8 cellular contexts compared by ENCODE assay signal in the genomic region with DNA sequence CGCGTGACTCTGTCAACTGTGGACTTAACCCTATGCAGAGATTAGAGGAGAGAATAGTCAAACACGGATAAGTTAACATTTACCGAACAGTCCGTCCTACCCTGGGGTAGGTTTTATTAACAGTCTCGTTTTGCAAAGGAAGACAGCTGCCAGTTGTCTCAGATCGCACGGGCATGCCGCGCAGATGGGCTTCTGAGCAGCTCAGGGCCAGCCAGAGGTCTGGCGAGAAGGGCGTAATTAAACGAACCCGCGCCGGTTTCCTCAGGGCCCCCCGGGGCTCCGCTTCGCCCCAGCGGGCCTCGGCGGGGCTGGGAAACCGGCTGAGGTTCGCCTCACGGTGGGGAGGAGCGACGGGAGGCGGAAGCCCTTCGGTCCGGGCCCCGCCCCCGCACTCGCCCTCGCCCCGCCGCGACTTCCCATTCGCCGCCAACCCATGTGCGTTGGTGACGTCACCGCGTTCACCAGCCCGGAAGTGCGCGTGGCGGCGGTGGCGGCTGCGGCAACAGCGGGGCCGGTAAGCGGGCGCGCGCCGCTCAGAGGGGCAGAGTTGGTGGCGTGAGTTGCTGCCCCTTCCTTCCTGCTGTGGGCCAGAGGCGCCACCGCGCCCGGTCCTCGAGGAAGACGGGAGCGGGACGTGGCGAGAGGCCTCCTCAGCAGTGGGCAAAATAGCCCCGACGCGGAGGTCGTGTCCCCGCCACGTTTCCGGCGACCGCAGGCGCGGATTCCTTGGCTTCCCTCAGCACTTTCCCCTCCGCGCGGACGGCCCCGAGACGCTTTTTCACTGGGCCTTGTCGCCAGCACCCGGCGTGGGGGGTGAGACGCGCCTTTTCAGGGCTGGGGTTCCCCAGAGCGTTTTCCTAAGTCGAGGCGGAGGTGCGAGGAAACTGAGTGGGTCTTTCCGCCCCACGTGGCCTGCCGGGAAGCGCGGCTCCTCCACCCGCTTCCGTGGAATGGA. TPM values are rescaled to one million over a fixed set of nuclear protein-coding genes. Genes with fewer than 3 reads are reported as not detected.
DNase-seq lines count a peak whose midpoint lies in the region; ATAC-seq, FAIRE-seq and TF ChIP-seq lines count a peak whose summit lies in the region.

TRNT1 (plus strand) TSS at position 464 of the 955 bp plus-strand sequence. CDS start 2,101 bp downstream, outside the sequence.

- H3K27ac ChIP-seq in ascending aorta: peak within 1 kb of the TSS; percentile 91 to 98
- peak within 1 kb of the TSS; percentile 85 for H3K27ac ChIP-seq in right cardiac atrium (ENCODE audit: low read length)

- H3K4me3 Mint-ChIP-seq in T-helper 2 cell treated with Interferon-gamma antibody and Interleukin-4, amounts not matched to agents 5 μg/mL and 100 μg/mL, for 36 hours: peak within 1 kb of the TSS; percentile 99

- peaks cover 34% of the 10 kb centered on the region for H3K36me3 Mint-ChIP-seq in T-helper 2 cell treated with Interferon-gamma antibody and Interleukin-4, amounts not matched to agents 5 μg/mL and 100 μg/mL, for 36 hours (ENCODE audit: low read depth)

- H3K4me1 Mint-ChIP-seq in T-helper 2 cell treated with Interferon-gamma antibody and Interleukin-4, amounts not matched to agents 5 μg/mL and 100 μg/mL, for 36 hours (ENCODE audit: low read depth): peaks cover 20% of the 10 kb centered on the region

- H3K27ac Mint-ChIP-seq in T-helper 2 cell treated with Interferon-gamma antibody and Interleukin-4, amounts not matched to agents 5 μg/mL and 100 μg/mL, for 36 hours: peak within 1 kb of the TSS; percentile 97

- H3K27me3 Mint-ChIP-seq in T-helper 2 cell treated with Interferon-gamma antibody and Interleukin-4, amounts not matched to agents 5 μg/mL and 100 μg/mL, for 36 hours (ENCODE audit: low read depth): no peaks in the 10 kb centered on the region

- FAIRE-seq in GM18507 (lab: Jason Lieb, UNC) (peak; percentile 86), urothelium cell line (lab: Jason Lieb, UNC) (peak; percentile 95)

- H3K9me3 Mint-ChIP-seq in T-helper 2 cell treated with Interferon-gamma antibody and Interleukin-4, amounts not matched to agents 5 μg/mL and 100 μg/mL, for 36 hours: no peaks in the 10 kb centered on the region

- intact Hi-C loops in ascending aorta (cut with DNase I) (loop anchor here (2.0 to 10.0 kb wide), 3 partner anchors 52 to 1176 kb away; partner anchors contain the start of genes CNTN4, CRBN and SETMAR), right cardiac atrium (cut with DNase I) (no loop called here)

- TF ChIP-seq CTCF in ascending aorta (IDR thresholded peaks at IDR 0.05): no peak

- H3K27me3 ChIP-seq in ascending aorta: no peaks in the 10 kb centered on the region
- no peaks in the 10 kb centered on the region for H3K27me3 ChIP-seq in right cardiac atrium (ENCODE audit: control insufficient read depth, insufficient read depth)

- peak within 1 kb of the TSS; percentile 90 to 97 for H3K4me3 ChIP-seq in ascending aorta
- H3K4me3 ChIP-seq in right cardiac atrium (ENCODE audit: low read length): peak within 1 kb of the TSS; percentile 65

- DNase-seq in GM18507 (ENCODE audit: extremely low spot score, insufficient read length, low read depth) (peak; percentile 93), NCI-H187 treated with DMSO at 0.1 percent for 48 hours (lab: John Stamatoyannopoulos, UW) (peak; percentile 2), ascending aorta (ENCODE audit: low spot score in 2 of 2) (peak; percentile 78 to 97), right cardiac atrium (peak; percentile 97 to 99 (median 98)), pulmonary artery endothelial cell (ENCODE audit: low read depth, low spot score) (peak; percentile 85), urothelium cell line (ENCODE audit: low spot score) (peak; percentile 96)
- DNase-seq in T-helper 2 cell treated with Interferon-gamma antibody and Interleukin-4, amounts not matched to agents 5 μg/mL and 100 μg/mL, for 36 hours (ENCODE audit: low spot score): peak; percentile 95

- peak; percentile 99 for ATAC-seq in HG02970 (IDR thresholded peaks at IDR 0.05; ENCODE audit: low FRiP score, unreplicated experiment)
- ATAC-seq in right cardiac atrium: peak; percentile 99

- peaks cover 8 to 23% of the 10 kb centered on the region in 2 donors for H3K36me3 ChIP-seq in ascending aorta

- peaks cover 0 to 12% of the 10 kb centered on the region in 2 donors for H3K4me1 ChIP-seq in ascending aorta
- no peaks in the 10 kb centered on the region for H3K4me1 ChIP-seq in right cardiac atrium (ENCODE audit: control insufficient read depth, insufficient read depth, low read length)

- H3K9me3 ChIP-seq in ascending aorta (no peaks in the 10 kb centered on the region), right cardiac atrium (ENCODE audit: control insufficient read depth, low read length) (no peaks in the 10 kb centered on the region)

- WGBS in right cardiac atrium: under 1% methylated on average over 100 of the region's 100 CpGs

RNA-seq across cellular contexts. Expression of gene TRNT1, which starts in this region (rescaled TPM):
- total RNA-seq in ascending aorta (16.4 TPM), right cardiac atrium (10 to 100 TPM; 11.1 to 19.3 (median 16.5) TPM), pulmonary artery endothelial cell (22.6 and 28.8 TPM in 2 replicates)
- 10.4 TPM for polyA plus RNA-seq in right cardiac atrium

Comparison
In these comparisons a context has a peak if more than half of its experiments do, and no peak if none do; other contexts are left out.
1. Peak in every context shown above with its lines: DNase-seq, ATAC-seq, H3K4me3 ChIP-seq and H3K27ac ChIP-seq.
2. DNase-seq: peak in every context shown above with its lines; median percentile 98 in right cardiac atrium; 96 in urothelium cell line; 95 in T-helper 2 cell treated with Interferon-gamma antibody and Interleukin-4, amounts not matched to agents 5 μg/mL and 100 μg/mL, for 36 hours; 93 in GM18507; 88 in ascending aorta; 85 in pulmonary artery endothelial cell; 2 in NCI-H187 treated with DMSO at 0.1 percent for 48 hours.